8 cellular contexts compared by ENCODE assay signal in the genomic region with DNA sequence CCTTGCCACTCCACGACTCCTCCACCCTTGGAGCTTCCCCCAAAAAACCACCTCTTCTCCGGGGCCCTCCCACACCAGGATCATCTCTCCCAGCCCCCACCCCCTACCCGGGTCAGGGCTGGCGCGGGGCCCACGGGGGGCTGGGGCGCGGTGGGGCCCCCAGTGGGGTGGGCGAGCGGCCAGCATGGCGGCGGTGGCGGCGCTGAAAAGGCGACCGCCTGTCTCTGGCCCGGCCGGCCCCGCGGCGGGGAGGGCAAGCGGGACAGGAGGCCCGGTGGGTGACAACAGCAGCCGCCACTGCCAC. TPM values are rescaled to one million over a fixed set of nuclear protein-coding genes. Genes with fewer than 3 reads are reported as not detected.
DNase-seq lines count a peak whose midpoint lies in the region; ATAC-seq, FAIRE-seq and TF ChIP-seq lines count a peak whose summit lies in the region.

No MANE protein-coding gene starts in this region.

- no peaks in the 10 kb centered on the region for H3K27me3 ChIP-seq in ACC112 (ENCODE audit: insufficient read depth, low read length)
- H3K27me3 ChIP-seq in bronchial epithelial cell (ENCODE audit: control insufficient read depth, insufficient read depth, low read length): no peaks in the 10 kb centered on the region
- no peaks in the 10 kb centered on the region for H3K27me3 ChIP-seq in muscle layer of colon (ENCODE audit: control insufficient read depth in 1 of 2, insufficient read depth in 2 of 2, low read length in 2 of 2)

- peaks cover 4% of the 10 kb centered on the region; the same call in 1 of the 2 replicates for H3K36me3 ChIP-seq in ACC112 (ENCODE audit: insufficient read depth, low read length)
- H3K36me3 ChIP-seq in bronchial epithelial cell (ENCODE audit: control insufficient read depth, insufficient read depth, low read length): peaks cover 25% of the 10 kb centered on the region
- peaks cover 60% of the 10 kb centered on the region for H3K36me3 ChIP-seq in muscle layer of colon (ENCODE audit: insufficient read depth, low read length)

- H3K27ac ChIP-seq in ACC112 (ENCODE audit: low read depth, low read length) (peak overlapping the region; percentile 91; the same call in 1 of the 2 replicates), muscle layer of colon (ENCODE audit: low read depth, low read length) (peak overlapping the region; percentile 71)

- ATAC-seq in HG03064 (IDR thresholded peaks at IDR 0.05; ENCODE audit: low read depth, unreplicated experiment): peak; percentile 1
- no peak for ATAC-seq in HG02885 (IDR thresholded peaks at IDR 0.05; ENCODE audit: poor library complexity, unreplicated experiment)

- H3K79me2 ChIP-seq in ACC112 (ENCODE audit: control insufficient read depth, insufficient read depth, low read length, unreplicated experiment): no peaks in the 10 kb centered on the region

- DNase-seq in bronchial epithelial cell (ENCODE audit: low read depth) (no peak), NCI-H774 (lab: John Stamatoyannopoulos, UW) (no peak), SW480 (ENCODE audit: low spot score) (no peak)
- no peak for DNase-seq in stimulated activated naive CD4-positive, alpha-beta T cell treated with Interleukin-2 at 50 U/mL for 16 hours (lab: John Stamatoyannopoulos, UW)

- no peak for TF ChIP-seq CTCF in bronchial epithelial cell (IDR thresholded peaks at IDR 0.05; ENCODE audit: insufficient read depth, low read length, severe bottlenecking)

- peaks cover 10% of the 10 kb centered on the region for H3K4me1 ChIP-seq in ACC112 (ENCODE audit: control insufficient read depth, insufficient read depth, low read length, unreplicated experiment)
- H3K4me1 ChIP-seq in muscle layer of colon (ENCODE audit: insufficient read depth, low read length): peaks cover 13% of the 10 kb centered on the region

- H3K4me3 ChIP-seq in ACC112 (ENCODE audit: low read depth, low read length) (peak overlapping the region; percentile 86), bronchial epithelial cell (ENCODE audit: low read depth, low read length) (peak overlapping the region; percentile 85), muscle layer of colon (ENCODE audit: low read depth in 1 of 2, low read length in 2 of 2) (peak overlapping the region; percentile 71 to 92)

- FAIRE-seq in bronchial epithelial cell (lab: Jason Lieb, UNC): no peak

- H3K9me3 ChIP-seq in muscle layer of colon (ENCODE audit: low read length): no peaks in the 10 kb centered on the region

- H2AFZ ChIP-seq in ACC112 (ENCODE audit: low read length, unreplicated experiment): peak overlapping the region; percentile 50

- peak overlapping the region; percentile 37 for H3K9ac ChIP-seq in muscle layer of colon (ENCODE audit: low read length)

RNA-seq across cellular contexts. Expression of gene DYRK1B, which starts 0.8 kb away (rescaled TPM):
- total RNA-seq in bronchial epithelial cell: 3.2 and 5.8 TPM in 2 replicates

RNA-seq across cellular contexts. Expression of gene FBL, which starts 13.1 kb away (rescaled TPM):
- total RNA-seq in bronchial epithelial cell: 216 and 500 TPM in 2 replicates

RNA-seq across cellular contexts. Expression of gene LEUTX, which starts 54.5 kb away (rescaled TPM):
- not detected in 2 replicates for total RNA-seq in bronchial epithelial cell
